In genomic region chr20:40961686-40962640, GRCh38 we compare ENCODE assay signal across 8 cellular contexts.
A peak's percentile ranks its signal among the peaks of the same experiment; 100 is the strongest.
DNase-seq lines count a peak whose midpoint lies in the region; TF ChIP-seq lines count a peak whose summit lies in the region.
"Had no signal": no experiment of that assay in that cellular context is flagged by ENCODE, and none has a peak within 500 bp of the region (broad histone marks: within the 10 kb centered on the region; RNA-seq: fewer than 3 reads in every experiment).

No MANE protein-coding gene starts in this region.

- no peaks in the 10 kb centered on the region for H3K79me2 ChIP-seq in mammary epithelial cell (ENCODE audit: insufficient read depth, low read length)
- no peaks in the 10 kb centered on the region for H3K79me2 ChIP-seq in osteoblast (ENCODE audit: insufficient read depth, low read length)

- intact Hi-C loops in mammary epithelial cell (cut with micrococcal nuclease) = loop anchor here (5.0 to 10.0 kb wide), 3 partner anchors 265 to 1850 kb away; no protein-coding TSS in a partner anchor

- H3K36me3 ChIP-seq in mammary epithelial cell (ENCODE audit: insufficient read depth, low read length) (no peaks in the 10 kb centered on the region), osteoblast (ENCODE audit: insufficient read depth, low read length) (no peaks in the 10 kb centered on the region)
- H3K36me3 ChIP-seq: spleen had no signal

- dilution Hi-C loops in mammary epithelial cell (cut with HindIII; ENCODE audit: low sequenced_read_pairs) = no loop called here

- peak; percentile 48 for DNase-seq in ELR (ENCODE audit: low read depth)
- DNase-seq in NOMO-1 treated with DMSO at 0.1 percent for 48 hours (lab: John Stamatoyannopoulos, UW; ENCODE audit: unreplicated experiment) = peak; percentile 61
- DNase-seq in mammary epithelial cell = peak; percentile 87
- DNase-seq in osteoblast (ENCODE audit: insufficient read length, low spot score, missing footprints) = peak; percentile 9
- no peak for DNase-seq in G401 (ENCODE audit: low spot score)
- no peak for DNase-seq in NCI-H1092 treated with DMSO at 0.1 percent for 48 hours (lab: John Stamatoyannopoulos, UW)
- DNase-seq in NK-92 (lab: John Stamatoyannopoulos, UW; ENCODE audit: unreplicated experiment) = no peak

- H2AFZ ChIP-seq in mammary epithelial cell (ENCODE audit: low read depth, low read length) = peak overlapping the region; percentile 58
- no peak overlapping the region for H2AFZ ChIP-seq in osteoblast (ENCODE audit: low read length)

- H3K4me2 ChIP-seq in mammary epithelial cell (ENCODE audit: insufficient read depth, low read depth, low read length) = peak overlapping the region; percentile 61
- no peak overlapping the region for H3K4me2 ChIP-seq in osteoblast (ENCODE audit: insufficient read depth, low read length)

- WGBS in mammary epithelial cell (ENCODE audit: low coverage, missing lambda C conversion rate) = 44% methylated on average over 12 of the region's 13 CpGs

- CTCF ChIA-PET in mammary epithelial cell (lab: Charles Lee; ENCODE audit: low non-redundant PET) = interaction anchor here (0.7 to 1.3 kb wide), 3 partner anchors 173 to 1693 kb away, joined by 3 to 6 read pairs (median 4); no protein-coding TSS in a partner anchor

- TF ChIP-seq CTCF in mammary epithelial cell (conservative IDR thresholded peaks at IDR 0.05 in 1 of 2, IDR thresholded peaks at IDR 0.05 in 1 of 2; ENCODE audit: extremely low read depth in 1 of 2, insufficient read depth in 1 of 2, low read depth in 1 of 2, low read length in 2 of 2) (peak in 1 of 2 donors; percentile 14), osteoblast (IDR thresholded peaks at IDR 0.05; ENCODE audit: extremely low read depth, low read depth, low read length) (no peak)

- in situ Hi-C loops in mammary epithelial cell (cut with MboI; ENCODE audit: low sequenced_read_pairs in 2 of 2) (no loop called here), G401 (cut with HindIII; ENCODE audit: low sequenced_read_pairs) (no loop called here)

- H3K4me1 ChIP-seq in mammary epithelial cell (ENCODE audit: insufficient read depth, low read length) (peaks cover 26% of the 10 kb centered on the region), osteoblast (ENCODE audit: insufficient read depth, low read length) (peaks cover 7% of the 10 kb centered on the region)

- H3K27me3 ChIP-seq in mammary epithelial cell (ENCODE audit: insufficient read depth, low read length) (no peaks in the 10 kb centered on the region), osteoblast (ENCODE audit: insufficient read depth, low read length) (no peaks in the 10 kb centered on the region)

- no peak overlapping the region for H3K9ac ChIP-seq in mammary epithelial cell (ENCODE audit: insufficient read depth, low read length)

- H3K27ac ChIP-seq in mammary epithelial cell (ENCODE audit: insufficient read depth, low read depth, low read length) = no peak overlapping the region
- no peak overlapping the region for H3K27ac ChIP-seq in osteoblast (ENCODE audit: low read depth, low read length)
- H3K27ac ChIP-seq: spleen had no signal

- H3K4me3 ChIP-seq in mammary epithelial cell (replicated peaks in 1 of 3; ENCODE audit: insufficient read depth in 1 of 3, low read depth in 2 of 3, low read length in 3 of 3) = no peak overlapping the region
- no peak overlapping the region for H3K4me3 ChIP-seq in osteoblast (ENCODE audit: insufficient read depth, low read length)
- H3K4me3 ChIP-seq: spleen had no signal

- H3K9me3 ChIP-seq in mammary epithelial cell (replicated peaks; ENCODE audit: insufficient read depth, low read length) (no peaks in the 10 kb centered on the region), osteoblast (ENCODE audit: low read depth, low read length) (no peaks in the 10 kb centered on the region)
- H3K9me3 ChIP-seq: spleen had no signal

- BruUV-seq in mammary epithelial cell (replicated peaks; lab: Mats Ljungman, UMichigan) = no TSS peak

- H4K20me1 ChIP-seq in mammary epithelial cell (ENCODE audit: insufficient read depth, low read length) (no peaks in the 10 kb centered on the region), osteoblast (ENCODE audit: insufficient read depth, low read length) (no peaks in the 10 kb centered on the region)

Comparison
In these comparisons a context has a peak if more than half of its experiments do, and no peak if none do; other contexts are left out.
1. DNase-seq: peak in ELR (single experiment), NOMO-1 treated with DMSO at 0.1 percent for 48 hours (single experiment), mammary epithelial cell (single experiment) and osteoblast (single experiment); none in G401 (single experiment), NCI-H1092 treated with DMSO at 0.1 percent for 48 hours (single experiment) and NK-92 (single experiment).